Comparison of ENCODE assay signal across 15 cellular contexts in genomic region chr20:3400260-3401155, GRCh38.
"Had no signal": no experiment of that assay in that cellular context is flagged by ENCODE, and none has a peak within 500 bp of the region (broad histone marks: within the 10 kb centered on the region; RNA-seq: fewer than 3 reads in every experiment).

No MANE protein-coding gene starts in this region.

- H3K4me3 ChIP-seq: dorsolateral prefrontal cortex, gastrocnemius medialis, left lung, upper lobe of left lung had no signal

- H3K36me3 ChIP-seq: gastrocnemius medialis, left lung, upper lobe of left lung had no signal

- ATAC-seq: activated CD4-positive, CD25-positive, alpha-beta regulatory T cell treated with anti-CD3 and anti-CD28 coated beads, Interleukin-2, amount 50 U/mL, for 24 hours; activated T-helper 17 cell treated with anti-CD3 and anti-CD28 coated beads, Interleukin-2, amount 50 U/mL, for 72 hours; gastrocnemius medialis; left lung; natural killer cell treated with Interleukin-12 subunit alpha and Interleukin-12 subunit beta and Interleukin-15 and Interleukin-18, amount 100 ng/mL, for 72 hours; right cardiac atrium had no signal

- DNase-seq: activated naive CD4-positive, alpha-beta T cell treated with Interleukin-2 at 50 U/mL for 16 hours; anterior cingulate cortex; endodermal cell; gastrocnemius medialis; islet precursor cell; left lung; posterior cingulate gyrus; T-helper 1 cell; T1000; upper lobe of left lung had no signal

- H3K9me3 ChIP-seq: gastrocnemius medialis, upper lobe of left lung had no signal

- H3K27ac ChIP-seq: gastrocnemius medialis, left lung, upper lobe of left lung had no signal

- H3K27me3 ChIP-seq: dorsolateral prefrontal cortex, gastrocnemius medialis, left lung, upper lobe of left lung had no signal
